In the genomic region with DNA sequence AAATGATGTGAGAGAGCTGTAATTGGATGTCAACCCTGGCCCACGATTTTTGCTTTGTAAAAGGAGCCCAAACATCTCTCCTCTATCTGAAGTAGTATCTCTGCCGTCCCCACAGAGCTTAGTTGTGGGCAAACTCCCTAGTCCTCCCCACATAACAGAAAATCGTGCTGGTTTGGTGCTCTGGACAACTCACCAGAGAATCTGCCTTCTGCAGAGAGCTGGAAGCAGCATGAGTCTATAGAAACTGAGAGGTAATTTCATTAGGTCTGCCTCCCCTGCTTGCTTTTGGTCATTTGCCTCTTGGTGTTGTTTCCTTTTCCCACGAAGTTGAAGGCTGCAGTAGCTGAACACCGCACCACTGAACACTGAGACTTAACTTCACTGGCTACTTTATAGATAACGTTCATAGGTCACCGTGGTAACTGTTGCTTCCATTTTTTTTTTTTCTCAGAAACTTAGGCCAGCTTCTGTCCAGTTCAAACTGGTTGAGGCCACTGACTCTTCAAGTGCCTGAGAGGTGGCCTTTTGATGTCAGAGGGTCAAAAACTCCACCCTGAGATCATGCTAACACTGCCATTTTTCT, we compare ENCODE assay signal across 2 cellular contexts.
TF ChIP-seq lines count a peak whose summit lies in the region.

No MANE protein-coding gene starts in this region.

TF ChIP-seq in GM23338, 12 proteins besides CTCF, POLR2A, EP300 and RAD21:
- no peak for TF ChIP-seq POLR2AphosphoS5 (IDR thresholded peaks at IDR 0.05; ENCODE audit: low read depth)
- TF ChIP-seq JUNB (IDR thresholded peaks at IDR 0.05; ENCODE audit: unreplicated experiment), result no peak
- no peak for TF ChIP-seq ZNF331 (CRISPR knock-in tag; IDR thresholded peaks at IDR 0.05; ENCODE audit: low read depth)
- TF ChIP-seq, protein P1, sequence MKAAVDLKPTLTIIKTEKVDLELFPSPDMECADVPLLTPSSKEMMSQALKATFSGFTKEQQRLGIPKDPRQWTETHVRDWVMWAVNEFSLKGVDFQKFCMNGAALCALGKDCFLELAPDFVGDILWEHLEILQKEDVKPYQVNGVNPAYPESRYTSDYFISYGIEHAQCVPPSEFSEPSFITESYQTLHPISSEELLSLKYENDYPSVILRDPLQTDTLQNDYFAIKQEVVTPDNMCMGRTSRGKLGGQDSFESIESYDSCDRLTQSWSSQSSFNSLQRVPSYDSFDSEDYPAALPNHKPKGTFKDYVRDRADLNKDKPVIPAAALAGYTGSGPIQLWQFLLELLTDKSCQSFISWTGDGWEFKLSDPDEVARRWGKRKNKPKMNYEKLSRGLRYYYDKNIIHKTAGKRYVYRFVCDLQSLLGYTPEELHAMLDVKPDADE (IDR thresholded peaks at IDR 0.05), result no peak
- no peak for TF ChIP-seq STAT1 (IDR thresholded peaks at IDR 0.05; ENCODE audit: unreplicated experiment)
- no peak for TF ChIP-seq EZH2 (IDR thresholded peaks at IDR 0.05; ENCODE audit: low read depth, unreplicated experiment)
- no peak for TF ChIP-seq NANOG (IDR thresholded peaks at IDR 0.05; ENCODE audit: borderline replicate concordance)
- TF ChIP-seq, protein P2, sequence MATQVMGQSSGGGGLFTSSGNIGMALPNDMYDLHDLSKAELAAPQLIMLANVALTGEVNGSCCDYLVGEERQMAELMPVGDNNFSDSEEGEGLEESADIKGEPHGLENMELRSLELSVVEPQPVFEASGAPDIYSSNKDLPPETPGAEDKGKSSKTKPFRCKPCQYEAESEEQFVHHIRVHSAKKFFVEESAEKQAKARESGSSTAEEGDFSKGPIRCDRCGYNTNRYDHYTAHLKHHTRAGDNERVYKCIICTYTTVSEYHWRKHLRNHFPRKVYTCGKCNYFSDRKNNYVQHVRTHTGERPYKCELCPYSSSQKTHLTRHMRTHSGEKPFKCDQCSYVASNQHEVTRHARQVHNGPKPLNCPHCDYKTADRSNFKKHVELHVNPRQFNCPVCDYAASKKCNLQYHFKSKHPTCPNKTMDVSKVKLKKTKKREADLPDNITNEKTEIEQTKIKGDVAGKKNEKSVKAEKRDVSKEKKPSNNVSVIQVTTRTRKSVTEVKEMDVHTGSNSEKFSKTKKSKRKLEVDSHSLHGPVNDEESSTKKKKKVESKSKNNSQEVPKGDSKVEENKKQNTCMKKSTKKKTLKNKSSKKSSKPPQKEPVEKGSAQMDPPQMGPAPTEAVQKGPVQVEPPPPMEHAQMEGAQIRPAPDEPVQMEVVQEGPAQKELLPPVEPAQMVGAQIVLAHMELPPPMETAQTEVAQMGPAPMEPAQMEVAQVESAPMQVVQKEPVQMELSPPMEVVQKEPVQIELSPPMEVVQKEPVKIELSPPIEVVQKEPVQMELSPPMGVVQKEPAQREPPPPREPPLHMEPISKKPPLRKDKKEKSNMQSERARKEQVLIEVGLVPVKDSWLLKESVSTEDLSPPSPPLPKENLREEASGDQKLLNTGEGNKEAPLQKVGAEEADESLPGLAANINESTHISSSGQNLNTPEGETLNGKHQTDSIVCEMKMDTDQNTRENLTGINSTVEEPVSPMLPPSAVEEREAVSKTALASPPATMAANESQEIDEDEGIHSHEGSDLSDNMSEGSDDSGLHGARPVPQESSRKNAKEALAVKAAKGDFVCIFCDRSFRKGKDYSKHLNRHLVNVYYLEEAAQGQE (IDR thresholded peaks at IDR 0.05; ENCODE audit: unreplicated experiment), result no peak
TF ChIP-seq in GM23338: peak in this region for 0.

TF ChIP-seq in GM12878, 131 proteins besides CTCF, POLR2A, EP300 and RAD21:
- TF ChIP-seq, protein P3, sequence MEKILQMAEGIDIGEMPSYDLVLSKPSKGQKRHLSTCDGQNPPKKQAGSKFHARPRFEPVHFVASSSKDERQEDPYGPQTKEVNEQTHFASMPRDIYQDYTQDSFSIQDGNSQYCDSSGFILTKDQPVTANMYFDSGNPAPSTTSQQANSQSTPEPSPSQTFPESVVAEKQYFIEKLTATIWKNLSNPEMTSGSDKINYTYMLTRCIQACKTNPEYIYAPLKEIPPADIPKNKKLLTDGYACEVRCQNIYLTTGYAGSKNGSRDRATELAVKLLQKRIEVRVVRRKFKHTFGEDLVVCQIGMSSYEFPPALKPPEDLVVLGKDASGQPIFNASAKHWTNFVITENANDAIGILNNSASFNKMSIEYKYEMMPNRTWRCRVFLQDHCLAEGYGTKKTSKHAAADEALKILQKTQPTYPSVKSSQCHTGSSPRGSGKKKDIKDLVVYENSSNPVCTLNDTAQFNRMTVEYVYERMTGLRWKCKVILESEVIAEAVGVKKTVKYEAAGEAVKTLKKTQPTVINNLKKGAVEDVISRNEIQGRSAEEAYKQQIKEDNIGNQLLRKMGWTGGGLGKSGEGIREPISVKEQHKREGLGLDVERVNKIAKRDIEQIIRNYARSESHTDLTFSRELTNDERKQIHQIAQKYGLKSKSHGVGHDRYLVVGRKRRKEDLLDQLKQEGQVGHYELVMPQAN (conservative IDR thresholded peaks at IDR 0.05), result no peak
- TF ChIP-seq JUNB (IDR thresholded peaks at IDR 0.05) (no peak), LARP7 (IDR thresholded peaks at IDR 0.05) (no peak), MTA3 (IDR thresholded peaks at IDR 0.05; ENCODE audit: borderline replicate concordance, low read length) (no peak), MTA2 (IDR thresholded peaks at IDR 0.05; ENCODE audit: low read depth) (no peak), CHD1 (IDR thresholded peaks at IDR 0.05; ENCODE audit: low read depth, low read length) (no peak), GATAD2B (conservative IDR thresholded peaks at IDR 0.05; ENCODE audit: low read depth) (no peak), JUND (IDR thresholded peaks at IDR 0.05; ENCODE audit: low read depth, low read length) (no peak), SREBF1 (IDR thresholded peaks at IDR 0.05; ENCODE audit: low read length) (no peak), SREBF2 (IDR thresholded peaks at IDR 0.05; ENCODE audit: low read length) (no peak), YY1 (IDR thresholded peaks at IDR 0.05; ENCODE audit: low read depth, low read length) (no peak), CHD4 (IDR thresholded peaks at IDR 0.05) (no peak), CEBPB (IDR thresholded peaks at IDR 0.05; ENCODE audit: borderline replicate concordance in 1 of 2, low read depth in 2 of 2, low read length in 2 of 2) (no peak), HCFC1 (IDR thresholded peaks at IDR 0.05; ENCODE audit: low read length) (no peak), HDAC6 (IDR thresholded peaks at IDR 0.05; ENCODE audit: unreplicated experiment) (no peak), SIN3A (IDR thresholded peaks at IDR 0.05; ENCODE audit: low read depth, low read length) (no peak), MYB (IDR thresholded peaks at IDR 0.05; ENCODE audit: borderline replicate concordance, low read depth, low read length) (no peak)
- TF ChIP-seq, protein P4, sequence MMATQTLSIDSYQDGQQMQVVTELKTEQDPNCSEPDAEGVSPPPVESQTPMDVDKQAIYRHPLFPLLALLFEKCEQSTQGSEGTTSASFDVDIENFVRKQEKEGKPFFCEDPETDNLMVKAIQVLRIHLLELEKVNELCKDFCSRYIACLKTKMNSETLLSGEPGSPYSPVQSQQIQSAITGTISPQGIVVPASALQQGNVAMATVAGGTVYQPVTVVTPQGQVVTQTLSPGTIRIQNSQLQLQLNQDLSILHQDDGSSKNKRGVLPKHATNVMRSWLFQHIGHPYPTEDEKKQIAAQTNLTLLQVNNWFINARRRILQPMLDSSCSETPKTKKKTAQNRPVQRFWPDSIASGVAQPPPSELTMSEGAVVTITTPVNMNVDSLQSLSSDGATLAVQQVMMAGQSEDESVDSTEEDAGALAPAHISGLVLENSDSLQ (IDR thresholded peaks at IDR 0.05), result no peak
- TF ChIP-seq, protein P5, sequence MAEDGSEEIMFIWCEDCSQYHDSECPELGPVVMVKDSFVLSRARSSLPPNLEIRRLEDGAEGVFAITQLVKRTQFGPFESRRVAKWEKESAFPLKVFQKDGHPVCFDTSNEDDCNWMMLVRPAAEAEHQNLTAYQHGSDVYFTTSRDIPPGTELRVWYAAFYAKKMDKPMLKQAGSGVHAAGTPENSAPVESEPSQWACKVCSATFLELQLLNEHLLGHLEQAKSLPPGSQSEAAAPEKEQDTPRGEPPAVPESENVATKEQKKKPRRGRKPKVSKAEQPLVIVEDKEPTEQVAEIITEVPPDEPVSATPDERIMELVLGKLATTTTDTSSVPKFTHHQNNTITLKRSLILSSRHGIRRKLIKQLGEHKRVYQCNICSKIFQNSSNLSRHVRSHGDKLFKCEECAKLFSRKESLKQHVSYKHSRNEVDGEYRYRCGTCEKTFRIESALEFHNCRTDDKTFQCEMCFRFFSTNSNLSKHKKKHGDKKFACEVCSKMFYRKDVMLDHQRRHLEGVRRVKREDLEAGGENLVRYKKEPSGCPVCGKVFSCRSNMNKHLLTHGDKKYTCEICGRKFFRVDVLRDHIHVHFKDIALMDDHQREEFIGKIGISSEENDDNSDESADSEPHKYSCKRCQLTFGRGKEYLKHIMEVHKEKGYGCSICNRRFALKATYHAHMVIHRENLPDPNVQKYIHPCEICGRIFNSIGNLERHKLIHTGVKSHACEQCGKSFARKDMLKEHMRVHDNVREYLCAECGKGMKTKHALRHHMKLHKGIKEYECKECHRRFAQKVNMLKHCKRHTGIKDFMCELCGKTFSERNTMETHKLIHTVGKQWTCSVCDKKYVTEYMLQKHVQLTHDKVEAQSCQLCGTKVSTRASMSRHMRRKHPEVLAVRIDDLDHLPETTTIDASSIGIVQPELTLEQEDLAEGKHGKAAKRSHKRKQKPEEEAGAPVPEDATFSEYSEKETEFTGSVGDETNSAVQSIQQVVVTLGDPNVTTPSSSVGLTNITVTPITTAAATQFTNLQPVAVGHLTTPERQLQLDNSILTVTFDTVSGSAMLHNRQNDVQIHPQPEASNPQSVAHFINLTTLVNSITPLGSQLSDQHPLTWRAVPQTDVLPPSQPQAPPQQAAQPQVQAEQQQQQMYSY (CRISPR knock-in tag; IDR thresholded peaks at IDR 0.05), result no peak
- TF ChIP-seq, protein P6, sequence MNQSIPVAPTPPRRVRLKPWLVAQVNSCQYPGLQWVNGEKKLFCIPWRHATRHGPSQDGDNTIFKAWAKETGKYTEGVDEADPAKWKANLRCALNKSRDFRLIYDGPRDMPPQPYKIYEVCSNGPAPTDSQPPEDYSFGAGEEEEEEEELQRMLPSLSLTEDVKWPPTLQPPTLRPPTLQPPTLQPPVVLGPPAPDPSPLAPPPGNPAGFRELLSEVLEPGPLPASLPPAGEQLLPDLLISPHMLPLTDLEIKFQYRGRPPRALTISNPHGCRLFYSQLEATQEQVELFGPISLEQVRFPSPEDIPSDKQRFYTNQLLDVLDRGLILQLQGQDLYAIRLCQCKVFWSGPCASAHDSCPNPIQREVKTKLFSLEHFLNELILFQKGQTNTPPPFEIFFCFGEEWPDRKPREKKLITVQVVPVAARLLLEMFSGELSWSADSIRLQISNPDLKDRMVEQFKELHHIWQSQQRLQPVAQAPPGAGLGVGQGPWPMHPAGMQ (IDR thresholded peaks at IDR 0.05; ENCODE audit: borderline replicate concordance), result no peak
